ENCODE assay signal across 8 cellular contexts in genomic region chr3:186782542-186783069, GRCh38. TPM values are rescaled to one million over a fixed set of nuclear protein-coding genes. Genes with fewer than 3 reads are reported as not detected.
A peak's percentile ranks its signal among the peaks of the same experiment; 100 is the strongest.
DNase-seq lines count a peak whose midpoint lies in the region; ATAC-seq and TF ChIP-seq lines count a peak whose summit lies in the region.

No MANE protein-coding gene starts in this region.

- no peaks in the 10 kb centered on the region for H3K9me3 ChIP-seq in ES-I3 (ENCODE audit: control insufficient read depth, insufficient read depth, low read length)
- no peaks in the 10 kb centered on the region for H3K9me3 ChIP-seq in mucosa of descending colon

- H3K36me3 ChIP-seq in ES-I3 (ENCODE audit: insufficient read depth, low read length), result peaks cover 35% of the 10 kb centered on the region
- H3K36me3 ChIP-seq in H7 (replicated peaks; ENCODE audit: control insufficient read depth, insufficient read depth, low read length), result peaks cover 32% of the 10 kb centered on the region
- no peaks in the 10 kb centered on the region for H3K36me3 ChIP-seq in mucosa of descending colon (ENCODE audit: low read depth)

- H3K9ac ChIP-seq in ES-I3 (ENCODE audit: low read depth, low read length), result peak overlapping the region; percentile 99

- no peak for TF ChIP-seq CTCF in dorsolateral prefrontal cortex (IDR thresholded peaks at IDR 0.05 in 54 of 56, conservative IDR thresholded peaks at IDR 0.05 in 2 of 56; ENCODE audit: low read depth in 1 of 56, partially characterized antibody in 56 of 56)
- no peak for TF ChIP-seq CTCF in mucosa of descending colon (IDR thresholded peaks at IDR 0.05)

- peak overlapping the region; percentile 99 for H3K4me3 ChIP-seq in H7 (ENCODE audit: insufficient read depth, low read depth, low read length)
- peak overlapping the region; percentile 61 to 100 (median 95) for H3K4me3 ChIP-seq in dorsolateral prefrontal cortex
- peak overlapping the region; percentile 86 for H3K4me3 ChIP-seq in mucosa of descending colon

- peak; percentile 31 for ATAC-seq in mucosa of descending colon

- peak overlapping the region; percentile 94 to 100 (median 100) for H3K27ac ChIP-seq in dorsolateral prefrontal cortex

- intact Hi-C loops in dorsolateral prefrontal cortex (cut with DNase I), result loop anchor here (5.0 to 10.0 kb wide), 6 partner anchors 45 to 848 kb away; partner anchors contain the start of genes DNAJB11 (in 2 of the 2), AHSG (in 1 of the 2) and TRA2B (in 1 of the 2)
- intact Hi-C loops in mucosa of descending colon (cut with DNase I, micrococcal nuclease), result loop anchor here in 1 of 2 donors (10.0 kb wide), 1 partner anchor 848 kb away; the partner anchor contains the start of gene TRA2B

- H3K4me1 ChIP-seq in ES-I3 (ENCODE audit: insufficient read depth, low read length), result peaks cover 2% of the 10 kb centered on the region; the same call in 1 of the 2 replicates
- H3K4me1 ChIP-seq in mucosa of descending colon (ENCODE audit: low read depth), result peaks cover 29% of the 10 kb centered on the region

- H3K27me3 ChIP-seq in H7 (ENCODE audit: control insufficient read depth, insufficient read depth, low read length) (no peaks in the 10 kb centered on the region), dorsolateral prefrontal cortex (no peaks in the 10 kb centered on the region)

- DNase-seq in H7, result no peak
- DNase-seq in NCI-H524 (lab: John Stamatoyannopoulos, UW), result peak; percentile 68 to 79
- no peak for DNase-seq in dorsolateral prefrontal cortex
- DNase-seq in mucosa of descending colon, result no peak
- no peak for DNase-seq in NCI-H1436 treated with DMSO at 0.1 percent for 48 hours (lab: John Stamatoyannopoulos, UW)
- no peak for DNase-seq in NCI-H1048 (lab: John Stamatoyannopoulos, UW)
- no peak for DNase-seq in COLO668 (lab: John Stamatoyannopoulos, UW; ENCODE audit: unreplicated experiment)

RNA-seq across cellular contexts. Expression of gene EIF4A2, which starts 0.8 kb away (rescaled TPM):
- total RNA-seq in H7 (2014; rRNA removed; shearing (Covaris generic)), result 523 and 819 TPM in 2 replicates
- total RNA-seq in dorsolateral prefrontal cortex (100 to 1,000 TPM; 281 to 995 (median 685) TPM), mucosa of descending colon (100 to 1,000 TPM; 218 to 536 (median 316) TPM)

RNA-seq across cellular contexts. Expression of gene RFC4, which starts 23.7 kb away (rescaled TPM):
- 105 and 131 TPM in 2 replicates for total RNA-seq in H7 (2014; rRNA removed; shearing (Covaris generic))
- total RNA-seq in dorsolateral prefrontal cortex (10 to 100 TPM in 114 of 120 experiments, 1 to 10 TPM in 6; 8.3 to 25.2 (median 14.2) TPM), mucosa of descending colon (10 to 100 TPM in 2 of 3 donors, 1 to 10 TPM in 1; 5.6 to 19.9 (median 15.0) TPM)

RNA-seq across cellular contexts. Expression of gene ADIPOQ, which starts 59.9 kb away (rescaled TPM):
- total RNA-seq in H7 (2014; rRNA removed; shearing (Covaris generic)), result not detected in 2 replicates
- total RNA-seq in dorsolateral prefrontal cortex (under 1 TPM in 4 of 120 experiments, not detected in 116; 0.07 to 0.14 (median 0.11) TPM), mucosa of descending colon (1 to 10 TPM in 2 of 3 donors, under 1 TPM in 1; 0.12 to 4.7 (median 1.3) TPM)

Comparison
In these comparisons a context has a peak if more than half of its experiments do, and no peak if none do; other contexts are left out.
1. DNase-seq: peak in NCI-H524 (2 of 2); none in H7 (single experiment), dorsolateral prefrontal cortex (0 of 10), mucosa of descending colon (0 of 3), NCI-H1436 treated with DMSO at 0.1 percent for 48 hours (single experiment), NCI-H1048 (single experiment) and COLO668 (single experiment).
2. Peak in every context shown above with its lines, with median percentiles within 50 percentile points of each other: H3K4me3 ChIP-seq.